ENCODE assay signal across 7 cellular contexts in the genomic region with DNA sequence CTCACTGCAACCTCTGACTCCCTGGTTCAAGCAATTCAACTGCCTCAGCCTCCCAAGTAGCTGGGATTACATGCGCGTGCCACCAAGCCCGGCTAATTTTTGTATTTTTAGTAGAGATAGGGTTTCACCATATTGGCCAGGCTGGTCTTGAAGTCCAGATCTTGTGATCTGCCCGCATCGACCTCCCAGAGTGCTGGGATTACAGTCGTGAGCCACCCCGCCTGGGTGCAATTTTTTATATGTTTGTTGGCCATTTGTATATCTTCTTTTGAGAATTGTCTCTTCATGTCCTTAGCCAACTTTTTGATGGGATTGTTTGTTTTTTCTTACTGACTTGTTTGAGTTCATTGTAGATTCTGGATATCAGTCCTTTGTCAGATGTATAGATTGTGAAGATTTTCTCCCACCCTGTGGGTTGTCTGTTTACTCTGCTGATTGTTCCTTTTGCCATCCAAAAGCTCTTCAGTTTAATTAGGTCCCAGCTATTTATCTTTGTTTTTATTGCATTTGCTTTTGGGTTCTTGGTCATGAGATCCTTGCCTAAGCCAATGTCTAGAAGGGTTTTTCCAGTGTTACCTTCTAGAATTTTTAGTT. TPM values are rescaled to one million over a fixed set of nuclear protein-coding genes. Genes with fewer than 3 reads are reported as not detected.
A peak's percentile ranks its signal among the peaks of the same experiment; 100 is the strongest.
DNase-seq lines count a peak whose midpoint lies in the region; TF ChIP-seq lines count a peak whose summit lies in the region.
"Not testable (repeated sequence)": the region's sequence is repeated elsewhere in the genome, so short reads cannot be mapped to it uniquely, and the experiment has no call there.

No MANE protein-coding gene starts in this region.

- not testable (repeated sequence) for H3K9me3 ChIP-seq in H9 (ENCODE audit: control insufficient read depth, low read depth, low read length); SJSA1 (replicated peaks); neutrophil
- H3K9me3 ChIP-seq in endodermal cell (ENCODE audit: control insufficient read depth, low read length) = peaks cover 13% of the 10 kb centered on the region

- H2BK15ac ChIP-seq in H9 (ENCODE audit: low read depth, low read length) = not testable (repeated sequence)

- not testable (repeated sequence) for TF ChIP-seq CTCF in C4-2B (conservative IDR thresholded peaks at IDR 0.05); H9 (conservative IDR thresholded peaks at IDR 0.05); endodermal cell (conservative IDR thresholded peaks at IDR 0.05); neutrophil (IDR thresholded peaks at IDR 0.05)

- not testable (repeated sequence) for H3K4me2 ChIP-seq in H9 (ENCODE audit: insufficient read depth, insufficient read length, low read length)

- not testable (repeated sequence) for DNase-seq in H9; activated CD4-positive, alpha-beta T cell treated with anti-CD3 and anti-CD28 coated beads, Interleukin-2, amount 10 ng/mL, durations not matched to agents 24 days and 14 days; activated naive CD4-positive, alpha-beta T cell treated with anti-CD3 and anti-CD28 coated beads for 36 hours; endodermal cell
- peak; percentile 52 to 58 for DNase-seq in SJSA1 (ENCODE audit: low read depth in 1 of 2, low spot score in 2 of 2)

- not testable (repeated sequence) for H3K23ac ChIP-seq in H9 (ENCODE audit: insufficient read length, low read depth, low read length)

- H4K20me1 ChIP-seq in H9 (ENCODE audit: control insufficient read depth, insufficient read depth, insufficient read length) = not testable (repeated sequence)

- CTCF ChIA-PET in activated naive CD4-positive, alpha-beta T cell treated with anti-CD3 and anti-CD28 coated beads for 36 hours (lab: Charles Lee) = not testable (repeated sequence)

- peaks cover 33% of the 10 kb centered on the region; the same call in 1 of the 2 replicates for H3K79me2 ChIP-seq in H9 (ENCODE audit: insufficient read depth, low read length)

- peaks cover 24% of the 10 kb centered on the region for H3K36me3 ChIP-seq in SJSA1
- H3K36me3 ChIP-seq in endodermal cell (ENCODE audit: control insufficient read depth, insufficient read depth, low read length) = peaks cover 35% of the 10 kb centered on the region
- H3K36me3 ChIP-seq in neutrophil = not testable (repeated sequence)

- peak overlapping the region; percentile 38 for H3K27ac ChIP-seq in C4-2B
- H3K27ac ChIP-seq in H9 (ENCODE audit: insufficient read length, low read depth, low read length); SJSA1; endodermal cell (ENCODE audit: low read depth, low read length): not testable (repeated sequence)
- peak overlapping the region; percentile 53 for H3K27ac ChIP-seq in neutrophil

- H3K27me3 Mint-ChIP-seq in H9 (ENCODE audit: low read depth); activated CD4-positive, alpha-beta T cell treated with anti-CD3 and anti-CD28 coated beads, Interleukin-2, amount 10 ng/mL, durations not matched to agents 24 days and 14 days; activated naive CD4-positive, alpha-beta T cell treated with anti-CD3 and anti-CD28 coated beads for 36 hours (ENCODE audit: low read depth); endodermal cell (ENCODE audit: insufficient read depth): not testable (repeated sequence)

- H2BK20ac ChIP-seq in H9 (ENCODE audit: low read depth, low read length, poor library complexity, severe bottlenecking) = not testable (repeated sequence)

- H3K23me2 ChIP-seq in H9 (ENCODE audit: insufficient read length, low read depth, low read length, poor library complexity, severe bottlenecking) = not testable (repeated sequence)

- not testable (repeated sequence) for H3K79me1 ChIP-seq in H9 (ENCODE audit: insufficient read depth, low read depth, low read length, poor library complexity, severe bottlenecking)

- not testable (repeated sequence) for H3K27me3 ChIP-seq in H9 (ENCODE audit: insufficient read depth, low read length); SJSA1 (replicated peaks); endodermal cell (ENCODE audit: control insufficient read depth, insufficient read depth, low read length, poor library complexity, severe bottlenecking); neutrophil

- H3K27ac Mint-ChIP-seq in H9 (peak overlapping the region in 2 of 3 experiments; percentile 13 to 73; a peak in 4 of 7 replicates), endodermal cell (peak overlapping the region; percentile 49)
- peak overlapping the region; percentile 44 for H3K27ac Mint-ChIP-seq in activated CD4-positive, alpha-beta T cell treated with anti-CD3 and anti-CD28 coated beads, Interleukin-2, amount 10 ng/mL, durations not matched to agents 24 days and 14 days
- H3K27ac Mint-ChIP-seq in activated naive CD4-positive, alpha-beta T cell treated with anti-CD3 and anti-CD28 coated beads for 36 hours = peak overlapping the region; percentile 61

- H3K9me3 Mint-ChIP-seq in H9 (peaks cover 23 to 24% of the 10 kb centered on the region in 2 experiments), endodermal cell (peaks cover 26% of the 10 kb centered on the region)
- peaks cover 11% of the 10 kb centered on the region for H3K9me3 Mint-ChIP-seq in activated CD4-positive, alpha-beta T cell treated with anti-CD3 and anti-CD28 coated beads, Interleukin-2, amount 10 ng/mL, durations not matched to agents 24 days and 14 days
- peaks cover 22% of the 10 kb centered on the region for H3K9me3 Mint-ChIP-seq in activated naive CD4-positive, alpha-beta T cell treated with anti-CD3 and anti-CD28 coated beads for 36 hours

- H2BK120ac ChIP-seq in H9 (ENCODE audit: low read depth, low read length, poor library complexity, severe bottlenecking) = not testable (repeated sequence)

- H2BK12ac ChIP-seq in H9 (ENCODE audit: insufficient read length, low read depth, low read length) = not testable (repeated sequence)

- not testable (repeated sequence) for H4K5ac ChIP-seq in H9 (ENCODE audit: insufficient read length, low read depth, low read length)

- H3K4me1 ChIP-seq in H9 (ENCODE audit: insufficient read depth, low read length); SJSA1 (replicated peaks); endodermal cell (ENCODE audit: control insufficient read depth, insufficient read depth, low read length): not testable (repeated sequence)
- peaks cover 32 to 41% of the 10 kb centered on the region in 2 experiments for H3K4me1 ChIP-seq in neutrophil (ENCODE audit: control insufficient read depth in 1 of 2, insufficient read depth in 1 of 2, low read depth in 1 of 2, low read length in 1 of 2)

- H3K14ac ChIP-seq in H9 (ENCODE audit: insufficient read depth, low read length) = not testable (repeated sequence)

- not testable (repeated sequence) for H4K8ac ChIP-seq in H9 (replicated peaks; ENCODE audit: insufficient read length, low read depth, low read length)

- not testable (repeated sequence) for H3K4me3 ChIP-seq in SJSA1; endodermal cell (ENCODE audit: low read length); neutrophil (ENCODE audit: low read depth in 1 of 2, low read length in 1 of 2)

- no CpG with 5 or more reads among the region's 7 CpGs for WGBS in H9 (ENCODE audit: extremely low coverage, insufficient read length, low lambda C conversion rate)
- WGBS in endodermal cell (ENCODE audit: insufficient coverage in 1 of 2, insufficient read length in 1 of 2), 2 experiments = 89 to 96% methylated on average over 3 to 7 of the region's 7 CpGs

- H2AFZ ChIP-seq in H9 (ENCODE audit: low read length) = not testable (repeated sequence)

- intact Hi-C loops in activated CD4-positive, alpha-beta T cell treated with anti-CD3 and anti-CD28 coated beads, Interleukin-2, amount 10 ng/mL, durations not matched to agents 24 days and 14 days (cut with micrococcal nuclease); activated naive CD4-positive, alpha-beta T cell treated with anti-CD3 and anti-CD28 coated beads for 36 hours (cut with micrococcal nuclease): not testable (repeated sequence)

- H3K56ac ChIP-seq in H9 (ENCODE audit: insufficient read length, low read depth, low read length) = not testable (repeated sequence)

- not testable (repeated sequence) for H3K4ac ChIP-seq in H9 (ENCODE audit: low read depth, low read length)

- H3K36me3 Mint-ChIP-seq in H9 (ENCODE audit: insufficient read depth in 1 of 3, low read depth in 3 of 3) (peaks cover 23 to 33% (median 28%) of the 10 kb centered on the region in 3 experiments), endodermal cell (ENCODE audit: low read depth) (peaks cover 30% of the 10 kb centered on the region)
- H3K36me3 Mint-ChIP-seq in activated CD4-positive, alpha-beta T cell treated with anti-CD3 and anti-CD28 coated beads, Interleukin-2, amount 10 ng/mL, durations not matched to agents 24 days and 14 days (ENCODE audit: low read depth) = peaks cover 41% of the 10 kb centered on the region
- H3K36me3 Mint-ChIP-seq in activated naive CD4-positive, alpha-beta T cell treated with anti-CD3 and anti-CD28 coated beads for 36 hours (ENCODE audit: low read depth) = peaks cover 28% of the 10 kb centered on the region

- H3K4me3 Mint-ChIP-seq in H9; activated naive CD4-positive, alpha-beta T cell treated with anti-CD3 and anti-CD28 coated beads for 36 hours; endodermal cell: not testable (repeated sequence)
- peak overlapping the region; percentile 8 for H3K4me3 Mint-ChIP-seq in activated CD4-positive, alpha-beta T cell treated with anti-CD3 and anti-CD28 coated beads, Interleukin-2, amount 10 ng/mL, durations not matched to agents 24 days and 14 days

- H3K18ac ChIP-seq in H9 (ENCODE audit: insufficient read length, low read depth, low read length) = not testable (repeated sequence)

- H2BK5ac ChIP-seq in H9 (ENCODE audit: insufficient read length, low read length) = not testable (repeated sequence)

- H3T11ph ChIP-seq in H9 (ENCODE audit: low read length) = not testable (repeated sequence)

- H3K4me1 Mint-ChIP-seq in H9 (peaks cover 67 to 69% of the 10 kb centered on the region in 2 experiments), endodermal cell (peaks cover 64% of the 10 kb centered on the region)
- H3K4me1 Mint-ChIP-seq in activated CD4-positive, alpha-beta T cell treated with anti-CD3 and anti-CD28 coated beads, Interleukin-2, amount 10 ng/mL, durations not matched to agents 24 days and 14 days = peaks cover 40% of the 10 kb centered on the region
- peaks cover 81% of the 10 kb centered on the region for H3K4me1 Mint-ChIP-seq in activated naive CD4-positive, alpha-beta T cell treated with anti-CD3 and anti-CD28 coated beads for 36 hours (ENCODE audit: low read depth)

- not testable (repeated sequence) for H3K9ac ChIP-seq in H9 (ENCODE audit: extremely low read depth, insufficient read length, low read length); endodermal cell (ENCODE audit: extremely low read depth, low read length, poor library complexity, severe bottlenecking)

- not testable (repeated sequence) for H2AK5ac ChIP-seq in H9 (ENCODE audit: insufficient read length, low read length)

- not testable (repeated sequence) for H4K91ac ChIP-seq in H9 (ENCODE audit: insufficient read length, low read depth, low read length)

RNA-seq across cellular contexts. Expression of gene PAFAH1B1, which starts 33.3 kb away (rescaled TPM):
- total RNA-seq in H9 (2021) (130 and 134 TPM in 2 replicates), endodermal cell (100 to 1,000 TPM; 157 to 200 TPM)
- total RNA-seq in SJSA1 (2014; rRNA removed; shearing (Covaris generic)) = 56.1 and 87.2 TPM in 2 replicates
- total RNA-seq in activated CD4-positive, alpha-beta T cell treated with anti-CD3 and anti-CD28 coated beads, Interleukin-2, amount 10 ng/mL, durations not matched to agents 24 days and 14 days = 166 and 170 TPM in 2 replicates
- total RNA-seq in activated naive CD4-positive, alpha-beta T cell treated with anti-CD3 and anti-CD28 coated beads for 36 hours = 100 to 1,000 TPM; 142 to 145 TPM
- 177 TPM for polyA plus RNA-seq in endodermal cell (2013, experiment 1 of 2)
- polyA plus RNA-seq in endodermal cell (2013, experiment 2 of 2) = 172 TPM
